Comparison of ENCODE assay signal across 8 cellular contexts in genomic region chr7:84194484-84195260, GRCh38. TPM values are rescaled to one million over a fixed set of nuclear protein-coding genes. Genes with fewer than 3 reads are reported as not detected.
DNase-seq lines count a peak whose midpoint lies in the region; ATAC-seq and TF ChIP-seq lines count a peak whose summit lies in the region.

SEMA3A (minus strand) TSS chr7:84194789; CDS start chr7:84194586, 203 bp downstream.

- DNase-seq in ACHN (peak; percentile 84), NCI-H526 treated with DMSO at 0.1 percent for 48 hours (lab: John Stamatoyannopoulos, UW) (peak; percentile 90), glutamatergic neuron (peak; percentile 20), nucleus accumbens (lab: John Stamatoyannopoulos, UW) (peak in 40 of 56 donors; percentile 2 to 54 (median 18))

- no peak for TF ChIP-seq CTCF in glutamatergic neuron (IDR thresholded peaks at IDR 0.05; ENCODE audit: partially characterized antibody, unreplicated experiment)

- in situ Hi-C loops in ACHN (cut with HindIII; ENCODE audit: low pct_ligation_motif_present, low pct_unique_long_range_greater_than_20kb, low sequenced_read_pairs): no loop called here

- no peaks in the 10 kb centered on the region for H3K9me3 Mint-ChIP-seq in activated naive CD8-positive, alpha-beta T cell (ENCODE audit: low read depth)
- H3K9me3 Mint-ChIP-seq in glutamatergic neuron (ENCODE audit: unreplicated experiment): peaks cover 6% of the 10 kb centered on the region

- H3K4me3 Mint-ChIP-seq in activated naive CD8-positive, alpha-beta T cell: peak within 1 kb of the TSS; percentile 95
- peak within 1 kb of the TSS; percentile 95 for H3K4me3 Mint-ChIP-seq in glutamatergic neuron (ENCODE audit: unreplicated experiment)

- H3K27ac Mint-ChIP-seq in activated naive CD8-positive, alpha-beta T cell: peak within 1 kb of the TSS; percentile 50
- H3K27ac Mint-ChIP-seq in glutamatergic neuron (ENCODE audit: unreplicated experiment): peak within 1 kb of the TSS; percentile 92

- ATAC-seq in GM18511 (IDR thresholded peaks at IDR 0.05; ENCODE audit: unreplicated experiment) (peak; percentile 52), HG02981 (IDR thresholded peaks at IDR 0.05; ENCODE audit: unreplicated experiment) (no peak), HG03039 (IDR thresholded peaks at IDR 0.05; ENCODE audit: unreplicated experiment) (no peak)

- no peaks in the 10 kb centered on the region for H3K36me3 Mint-ChIP-seq in activated naive CD8-positive, alpha-beta T cell
- H3K36me3 Mint-ChIP-seq in glutamatergic neuron (ENCODE audit: unreplicated experiment): no peaks in the 10 kb centered on the region

- H3K4me1 Mint-ChIP-seq in activated naive CD8-positive, alpha-beta T cell (ENCODE audit: low read depth): peaks cover 23% of the 10 kb centered on the region
- peaks cover 20% of the 10 kb centered on the region for H3K4me1 Mint-ChIP-seq in glutamatergic neuron (ENCODE audit: low read depth, unreplicated experiment)

- H3K27me3 Mint-ChIP-seq in activated naive CD8-positive, alpha-beta T cell: peaks cover 2% of the 10 kb centered on the region
- H3K27me3 Mint-ChIP-seq in glutamatergic neuron (ENCODE audit: unreplicated experiment): peaks cover 2% of the 10 kb centered on the region

RNA-seq across cellular contexts. Expression of gene SEMA3A, which starts in this region (rescaled TPM):
- 16.3 TPM for total RNA-seq in glutamatergic neuron (ENCODE audit: unreplicated experiment)

Comparison
In these comparisons a context has a peak if more than half of its experiments do, and no peak if none do; other contexts are left out.
1. DNase-seq: peak in every context shown above with its lines; median percentile 90 in NCI-H526 treated with DMSO at 0.1 percent for 48 hours; 84 in ACHN; 20 in glutamatergic neuron; 18 in nucleus accumbens.